16 cellular contexts compared by ENCODE assay signal in the genomic region with DNA sequence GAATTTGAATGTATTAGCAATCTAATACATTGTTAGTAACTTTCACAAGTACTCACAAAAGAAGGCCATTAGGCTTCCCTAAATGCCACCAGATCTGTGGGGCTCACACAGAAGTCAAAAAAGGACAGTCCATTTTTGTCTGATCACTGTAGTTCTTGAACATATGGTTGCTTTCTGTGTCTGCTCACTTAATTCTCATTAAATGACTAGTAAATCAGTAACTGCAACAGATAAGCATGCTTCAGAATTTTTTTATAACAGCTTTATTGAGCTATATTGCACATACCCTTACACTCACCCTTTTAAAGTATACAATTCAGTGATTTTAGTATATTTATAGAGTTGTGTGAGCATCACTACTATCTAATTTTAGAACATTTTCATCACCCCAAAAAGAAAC.
A peak's percentile ranks its signal among the peaks of the same experiment; 100 is the strongest.
DNase-seq lines count a peak whose midpoint lies in the region; ATAC-seq and TF ChIP-seq lines count a peak whose summit lies in the region.
"Had no signal": no experiment of that assay in that cellular context is flagged by ENCODE, and none has a peak within 500 bp of the region (broad histone marks: within the 10 kb centered on the region; RNA-seq: fewer than 3 reads in every experiment).

No MANE protein-coding gene starts in this region.

- H3K27ac ChIP-seq in mammary epithelial cell (ENCODE audit: insufficient read depth, low read depth, low read length), result peak overlapping the region; percentile 98
- peak overlapping the region; percentile 97 for H3K27ac ChIP-seq in mesodermal cell (ENCODE audit: low read depth, low read length, severe bottlenecking)
- H3K27ac ChIP-seq: right atrium auricular region had no signal

- peak overlapping the region; percentile 74 for H3K9ac ChIP-seq in mammary epithelial cell (ENCODE audit: insufficient read depth, low read length)

- peak overlapping the region; percentile 65 for H3K4me2 ChIP-seq in mammary epithelial cell (ENCODE audit: insufficient read depth, low read depth, low read length)

- H3K79me2 ChIP-seq in mammary epithelial cell (ENCODE audit: insufficient read depth, low read length), result no peaks in the 10 kb centered on the region

- H3K4me3 ChIP-seq in mammary epithelial cell (replicated peaks in 1 of 3; ENCODE audit: insufficient read depth in 1 of 3, low read depth in 2 of 3, low read length in 3 of 3) (no peak overlapping the region), mesodermal cell (ENCODE audit: extremely low read depth, insufficient read depth, low read length, poor library complexity, severe bottlenecking) (no peak overlapping the region)
- H3K4me3 ChIP-seq: right atrium auricular region had no signal

- H3K27me3 ChIP-seq in mammary epithelial cell (ENCODE audit: insufficient read depth, low read length), result no peaks in the 10 kb centered on the region
- H3K27me3 ChIP-seq: right atrium auricular region had no signal

- H2AFZ ChIP-seq in mammary epithelial cell (ENCODE audit: low read depth, low read length), result peak overlapping the region; percentile 82

- CTCF ChIA-PET in mammary epithelial cell (lab: Charles Lee; ENCODE audit: low non-redundant PET), result interaction anchor here (0.6 kb wide), 1 partner anchor 125 kb away, joined by 3 read pairs; no protein-coding TSS in a partner anchor

- TF ChIP-seq CTCF in mammary epithelial cell (conservative IDR thresholded peaks at IDR 0.05 in 1 of 2, IDR thresholded peaks at IDR 0.05 in 1 of 2; ENCODE audit: extremely low read depth in 1 of 2, insufficient read depth in 1 of 2, low read depth in 1 of 2, low read length in 2 of 2), result no peak

- H3K9me3 ChIP-seq in mammary epithelial cell (replicated peaks; ENCODE audit: insufficient read depth, low read length) (no peaks in the 10 kb centered on the region), mesodermal cell (ENCODE audit: control insufficient read depth, low read length) (no peaks in the 10 kb centered on the region)
- H3K9me3 ChIP-seq: right atrium auricular region had no signal

- H3K36me3 ChIP-seq in mammary epithelial cell (ENCODE audit: insufficient read depth, low read length), result no peaks in the 10 kb centered on the region
- no peaks in the 10 kb centered on the region for H3K36me3 ChIP-seq in mesodermal cell (ENCODE audit: control insufficient read depth, insufficient read depth, low read length)
- H3K36me3 ChIP-seq: right atrium auricular region had no signal

- no TSS peak for BruUV-seq in mammary epithelial cell (replicated peaks; lab: Mats Ljungman, UMichigan)

- dilution Hi-C loops in mammary epithelial cell (cut with HindIII; ENCODE audit: low sequenced_read_pairs), result no loop called here

- DNase-seq in ACHN, result peak; percentile 29
- peak; percentile 8 for DNase-seq in LHCN-M2 (ENCODE audit: low read depth)
- DNase-seq in mammary epithelial cell, result no peak
- no peak for DNase-seq in NCI-H526 treated with DMSO at 0.1 percent for 48 hours (lab: John Stamatoyannopoulos, UW)
- DNase-seq in GM19240 (ENCODE audit: insufficient read length, low spot score), result no peak
- no peak for DNase-seq in DMS153 (lab: John Stamatoyannopoulos, UW)
- DNase-seq: activated CD4-positive, alpha-beta T cell treated with anti-CD3 and anti-CD28 coated beads for 4 hours; central memory CD4-positive, alpha-beta T cell; KG1; left cardiac atrium; naive thymus-derived CD8-positive, alpha-beta T cell; NCI-H510A; stimulated activated CD4-positive, alpha-beta T cell treated with anti-CD3 and anti-CD28 coated beads, Interleukin-4, amount 100 ng/mL, for 4 hours had no signal

- in situ Hi-C loops in ACHN (cut with HindIII; ENCODE audit: low pct_ligation_motif_present, low pct_unique_long_range_greater_than_20kb, low sequenced_read_pairs) (no loop called here), mammary epithelial cell (cut with MboI; ENCODE audit: low sequenced_read_pairs in 2 of 2) (no loop called here)

- H3K4me1 ChIP-seq in mammary epithelial cell (ENCODE audit: insufficient read depth, low read length) (peaks cover 28% of the 10 kb centered on the region), mesodermal cell (ENCODE audit: control insufficient read depth, insufficient read depth, low read length, poor library complexity, severe bottlenecking) (peaks cover 33% of the 10 kb centered on the region)

- no peaks in the 10 kb centered on the region for H4K20me1 ChIP-seq in mammary epithelial cell (ENCODE audit: insufficient read depth, low read length)

- intact Hi-C loops in mammary epithelial cell (cut with micrococcal nuclease), result loop anchor here (2.0 kb wide), 1 partner anchor 71 kb away; a partner anchor contains a TSS

- no peak for ATAC-seq in HG02588 (IDR thresholded peaks at IDR 0.05; ENCODE audit: unreplicated experiment)
- ATAC-seq: naive thymus-derived CD8-positive, alpha-beta T cell had no signal

Comparison
In these comparisons a context has a peak if more than half of its experiments do, and no peak if none do; other contexts are left out.
1. DNase-seq: peak in ACHN (single experiment) and LHCN-M2 (single experiment); none in mammary epithelial cell (single experiment), NCI-H526 treated with DMSO at 0.1 percent for 48 hours (single experiment), GM19240 (single experiment) and DMS153 (single experiment).